In the genomic region with DNA sequence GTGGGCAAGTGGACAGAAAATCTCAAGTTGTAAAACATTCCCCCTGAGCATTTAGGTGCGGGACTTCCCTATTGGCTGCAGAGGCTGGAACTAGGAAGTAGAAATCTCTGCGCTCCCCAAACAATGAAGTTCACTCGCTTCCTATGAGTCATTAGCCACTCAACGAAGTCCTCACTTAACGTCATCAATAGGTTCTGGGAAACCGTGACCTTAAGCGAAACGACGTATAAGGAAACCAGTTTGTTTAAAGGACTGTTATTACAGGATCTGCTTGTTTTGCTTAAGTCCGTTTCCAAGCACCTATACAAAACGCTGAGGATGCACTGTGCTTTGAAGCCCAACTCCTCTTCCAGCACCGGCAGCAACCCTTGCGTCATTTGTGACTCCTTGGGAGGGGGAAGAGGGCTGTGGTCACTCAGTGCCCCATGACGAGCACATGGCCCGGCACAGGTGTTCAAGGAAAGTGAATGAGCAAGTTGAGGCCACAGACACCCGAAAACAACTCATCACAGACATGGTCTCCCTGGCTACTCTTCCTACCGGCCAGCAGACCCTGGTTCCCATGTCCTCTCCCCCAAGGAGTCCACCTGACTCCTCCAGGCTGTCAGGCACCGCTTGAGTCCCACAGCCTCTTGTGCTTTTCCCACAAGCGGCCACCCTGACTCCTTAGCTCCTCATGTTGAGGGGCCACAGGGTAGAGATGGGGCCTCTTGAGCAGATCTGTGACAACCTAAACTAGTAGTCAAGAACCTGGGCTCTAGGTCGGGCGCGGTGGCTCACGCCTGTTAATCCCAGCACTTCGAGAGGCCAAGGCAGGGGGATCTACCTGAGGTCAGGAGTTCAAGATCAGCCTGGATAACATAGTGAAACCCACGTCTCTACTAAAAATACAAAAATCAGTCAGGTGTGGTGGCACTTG, we compare ENCODE assay signal across 8 cellular contexts. TPM values are rescaled to one million over a fixed set of nuclear protein-coding genes. Genes with fewer than 3 reads are reported as not detected.
A peak's percentile ranks its signal among the peaks of the same experiment; 100 is the strongest.
DNase-seq lines count a peak whose midpoint lies in the region; TF ChIP-seq lines count a peak whose summit lies in the region.

No MANE protein-coding gene starts in this region.

- no peak for TF ChIP-seq CTCF in Peyer's patch (IDR thresholded peaks at IDR 0.05)

- no peak for TF ChIP-seq POLR2A in Peyer's patch (IDR thresholded peaks at IDR 0.05)

- H3K4me3 ChIP-seq in BLaER1 treated with 17β-estradiol and CSF1 and Interleukin-3, amounts not matched to agents 10 nM and 100 nM: no peak overlapping the region
- H3K4me3 ChIP-seq in Peyer's patch (peak overlapping the region in 1 of 4 donors; percentile 2), iPS-15b (ENCODE audit: low read depth, low read length) (no peak overlapping the region)

- H3K27ac ChIP-seq in BLaER1 treated with 17β-estradiol and CSF1 and Interleukin-3, amounts not matched to agents 10 nM and 100 nM: peak overlapping the region; percentile 17 to 90 (median 47); a peak in 19 of 22 replicates
- peak overlapping the region; percentile 64 to 83 (median 72) for H3K27ac ChIP-seq in Peyer's patch

- peak; percentile 99 for DNase-seq in H4 (ENCODE audit: low spot score)
- DNase-seq in Peyer's patch: peak in 2 of 3 donors; percentile 48 to 75
- peak; percentile 71 for DNase-seq in activated T-helper 1 cell treated with anti-CD3 and anti-CD28 coated beads, Interleukin-12 subunit alpha, Interleukin-12 subunit beta, Interleukin-2, Interleukin-4 antibody, amounts not matched to agents 30 ng/mL and 10 ng/mL and 1 ng/mL, durations not matched to agents 14 hours and 24 hours and 36 hours (ENCODE audit: low spot score)
- peak; percentile 39 for DNase-seq in stimulated activated CD4-positive, alpha-beta T cell treated with anti-CD3 and anti-CD28 coated beads, Interleukin-4, amount 100 ng/mL, for 1 hour
- no peak for DNase-seq in NCI-H446 (lab: John Stamatoyannopoulos, UW)
- no peak for DNase-seq in superior temporal gyrus (ENCODE audit: extremely low spot score)

- H3K4me3 Mint-ChIP-seq in activated T-helper 1 cell treated with anti-CD3 and anti-CD28 coated beads, Interleukin-12 subunit alpha, Interleukin-12 subunit beta, Interleukin-2, Interleukin-4 antibody, amounts not matched to agents 30 ng/mL and 10 ng/mL and 1 ng/mL, durations not matched to agents 14 hours and 24 hours and 36 hours: peak overlapping the region; percentile 53

- H4K20me1 ChIP-seq in BLaER1 treated with 17β-estradiol and CSF1 and Interleukin-3, amounts not matched to agents 10 nM and 100 nM: peaks cover 26 to 94% (median 71%) of the 10 kb centered on the region in 11 experiments; a peak in 21 of 22 replicates

- H3K27me3 ChIP-seq in BLaER1 treated with 17β-estradiol and CSF1 and Interleukin-3, amounts not matched to agents 10 nM and 100 nM: no peaks in the 10 kb centered on the region
- H3K27me3 ChIP-seq in Peyer's patch (no peaks in the 10 kb centered on the region), iPS-15b (ENCODE audit: control insufficient read depth, insufficient read depth, low read length) (no peaks in the 10 kb centered on the region)

- H3K36me3 ChIP-seq in BLaER1 treated with 17β-estradiol and CSF1 and Interleukin-3, amounts not matched to agents 10 nM and 100 nM: peaks cover 32 to 49% (median 41%) of the 10 kb centered on the region in 11 experiments
- peaks cover 0 to 27% (median 0%) of the 10 kb centered on the region in 3 donors for H3K36me3 ChIP-seq in Peyer's patch
- H3K36me3 ChIP-seq in iPS-15b (ENCODE audit: control insufficient read depth, insufficient read depth, low read length): peaks cover 23% of the 10 kb centered on the region

- peak overlapping the region; percentile 96 for H3K27ac Mint-ChIP-seq in activated T-helper 1 cell treated with anti-CD3 and anti-CD28 coated beads, Interleukin-12 subunit alpha, Interleukin-12 subunit beta, Interleukin-2, Interleukin-4 antibody, amounts not matched to agents 30 ng/mL and 10 ng/mL and 1 ng/mL, durations not matched to agents 14 hours and 24 hours and 36 hours

- peak overlapping the region in 9 of 11 experiments; percentile 4 to 79 (median 46); a peak in 15 of 22 replicates for H3K9ac ChIP-seq in BLaER1 treated with 17β-estradiol and CSF1 and Interleukin-3, amounts not matched to agents 10 nM and 100 nM
- H3K9ac ChIP-seq in iPS-15b (ENCODE audit: low read depth, low read length): peak overlapping the region; percentile 39

- no peaks in the 10 kb centered on the region for H3K9me3 Mint-ChIP-seq in activated T-helper 1 cell treated with anti-CD3 and anti-CD28 coated beads, Interleukin-12 subunit alpha, Interleukin-12 subunit beta, Interleukin-2, Interleukin-4 antibody, amounts not matched to agents 30 ng/mL and 10 ng/mL and 1 ng/mL, durations not matched to agents 14 hours and 24 hours and 36 hours

- peaks cover 32% of the 10 kb centered on the region for H3K4me1 Mint-ChIP-seq in activated T-helper 1 cell treated with anti-CD3 and anti-CD28 coated beads, Interleukin-12 subunit alpha, Interleukin-12 subunit beta, Interleukin-2, Interleukin-4 antibody, amounts not matched to agents 30 ng/mL and 10 ng/mL and 1 ng/mL, durations not matched to agents 14 hours and 24 hours and 36 hours (ENCODE audit: low read depth)

- H3K27me3 Mint-ChIP-seq in activated T-helper 1 cell treated with anti-CD3 and anti-CD28 coated beads, Interleukin-12 subunit alpha, Interleukin-12 subunit beta, Interleukin-2, Interleukin-4 antibody, amounts not matched to agents 30 ng/mL and 10 ng/mL and 1 ng/mL, durations not matched to agents 14 hours and 24 hours and 36 hours (ENCODE audit: insufficient read depth): no peaks in the 10 kb centered on the region

- peaks cover 38% of the 10 kb centered on the region for H3K36me3 Mint-ChIP-seq in activated T-helper 1 cell treated with anti-CD3 and anti-CD28 coated beads, Interleukin-12 subunit alpha, Interleukin-12 subunit beta, Interleukin-2, Interleukin-4 antibody, amounts not matched to agents 30 ng/mL and 10 ng/mL and 1 ng/mL, durations not matched to agents 14 hours and 24 hours and 36 hours (ENCODE audit: low read depth)

- H3K9me3 ChIP-seq in BLaER1 treated with 17β-estradiol and CSF1 and Interleukin-3, amounts not matched to agents 10 nM and 100 nM (replicated peaks in 1 of 11): no peaks in the 10 kb centered on the region
- no peaks in the 10 kb centered on the region for H3K9me3 ChIP-seq in Peyer's patch
- H3K9me3 ChIP-seq in iPS-15b (ENCODE audit: control insufficient read depth, insufficient read depth, low read length): no peaks in the 10 kb centered on the region

- peak overlapping the region in 10 of 11 experiments; percentile 7 to 96 (median 60); a peak in 17 of 22 replicates for H3K4me2 ChIP-seq in BLaER1 treated with 17β-estradiol and CSF1 and Interleukin-3, amounts not matched to agents 10 nM and 100 nM

- H3K4me1 ChIP-seq in BLaER1 treated with 17β-estradiol and CSF1 and Interleukin-3, amounts not matched to agents 10 nM and 100 nM: peaks cover 26 to 64% (median 52%) of the 10 kb centered on the region in 10 experiments
- H3K4me1 ChIP-seq in Peyer's patch: peaks cover 0 to 37% (median 19%) of the 10 kb centered on the region in 4 donors
- H3K4me1 ChIP-seq in iPS-15b (ENCODE audit: control insufficient read depth, insufficient read depth, low read length): peaks cover 21% of the 10 kb centered on the region

- intact Hi-C loops in activated T-helper 1 cell treated with anti-CD3 and anti-CD28 coated beads, Interleukin-12 subunit alpha, Interleukin-12 subunit beta, Interleukin-2, Interleukin-4 antibody, amounts not matched to agents 30 ng/mL and 10 ng/mL and 1 ng/mL, durations not matched to agents 14 hours and 24 hours and 36 hours (cut with micrococcal nuclease): loop anchor here (1.0 to 10.0 kb wide), 5 partner anchors 14 to 854 kb away; partner anchors contain the start of genes AKT2, MED29, PAF1 and PLEKHG2

RNA-seq across cellular contexts. Expression of gene RPS16, which starts 4.8 kb away (rescaled TPM):
- total RNA-seq in H4 (2014; rRNA removed; shearing (Covaris generic)): 8.0 and 83.0 TPM in 2 replicates
- 1,000 to 10,000 TPM in 1 of 4 donors, 100 to 1,000 TPM in 3; 443 to 1,406 (median 686) TPM for total RNA-seq in Peyer's patch
- total RNA-seq in activated T-helper 1 cell treated with anti-CD3 and anti-CD28 coated beads, Interleukin-12 subunit alpha, Interleukin-12 subunit beta, Interleukin-2, Interleukin-4 antibody, amounts not matched to agents 30 ng/mL and 10 ng/mL and 1 ng/mL, durations not matched to agents 14 hours and 24 hours and 36 hours: 2,440 and 2,532 TPM in 2 replicates

RNA-seq across cellular contexts. Expression of gene SUPT5H, which starts 14.4 kb away (rescaled TPM):
- total RNA-seq in H4 (2014; rRNA removed; shearing (Covaris generic)): 70.1 and 75.0 TPM in 2 replicates
- total RNA-seq in Peyer's patch: 100 to 1,000 TPM in 3 of 4 donors, 10 to 100 TPM in 1; 98.4 to 173 (median 160) TPM
- 200 and 203 TPM in 2 replicates for total RNA-seq in activated T-helper 1 cell treated with anti-CD3 and anti-CD28 coated beads, Interleukin-12 subunit alpha, Interleukin-12 subunit beta, Interleukin-2, Interleukin-4 antibody, amounts not matched to agents 30 ng/mL and 10 ng/mL and 1 ng/mL, durations not matched to agents 14 hours and 24 hours and 36 hours

RNA-seq across cellular contexts. Expression of gene PLEKHG2, which starts 18.5 kb away (rescaled TPM):
- 5.3 and 7.1 TPM in 2 replicates for total RNA-seq in H4 (2014; rRNA removed; shearing (Covaris generic))
- 10 to 100 TPM in 3 of 4 donors, 1 to 10 TPM in 1; 7.7 to 42.1 (median 16.1) TPM for total RNA-seq in Peyer's patch
- 43.9 and 47.3 TPM in 2 replicates for total RNA-seq in activated T-helper 1 cell treated with anti-CD3 and anti-CD28 coated beads, Interleukin-12 subunit alpha, Interleukin-12 subunit beta, Interleukin-2, Interleukin-4 antibody, amounts not matched to agents 30 ng/mL and 10 ng/mL and 1 ng/mL, durations not matched to agents 14 hours and 24 hours and 36 hours

RNA-seq across cellular contexts. Expression of gene ZFP36, which starts 24.3 kb away (rescaled TPM):
- 4.0 and 5.7 TPM in 2 replicates for total RNA-seq in H4 (2014; rRNA removed; shearing (Covaris generic))
- 100 to 1,000 TPM; 183 to 682 (median 309) TPM for total RNA-seq in Peyer's patch
- 31.2 and 32.0 TPM in 2 replicates for total RNA-seq in activated T-helper 1 cell treated with anti-CD3 and anti-CD28 coated beads, Interleukin-12 subunit alpha, Interleukin-12 subunit beta, Interleukin-2, Interleukin-4 antibody, amounts not matched to agents 30 ng/mL and 10 ng/mL and 1 ng/mL, durations not matched to agents 14 hours and 24 hours and 36 hours

RNA-seq across cellular contexts. Expression of gene MED29, which starts 39.8 kb away (rescaled TPM):
- total RNA-seq in H4 (2014; rRNA removed; shearing (Covaris generic)): 26.7 and 58.5 TPM in 2 replicates
- 10 to 100 TPM; 25.4 to 52.8 (median 41.0) TPM for total RNA-seq in Peyer's patch
- 37.5 and 45.8 TPM in 2 replicates for total RNA-seq in activated T-helper 1 cell treated with anti-CD3 and anti-CD28 coated beads, Interleukin-12 subunit alpha, Interleukin-12 subunit beta, Interleukin-2, Interleukin-4 antibody, amounts not matched to agents 30 ng/mL and 10 ng/mL and 1 ng/mL, durations not matched to agents 14 hours and 24 hours and 36 hours

Comparison
In these comparisons a context has a peak if more than half of its experiments do, and no peak if none do; other contexts are left out.
1. DNase-seq: peak in H4 (single experiment), Peyer's patch (2 of 3), activated T-helper 1 cell treated with anti-CD3 and anti-CD28 coated beads, Interleukin-12 subunit alpha, Interleukin-12 subunit beta, Interleukin-2, Interleukin-4 antibody, amounts not matched to agents 30 ng/mL and 10 ng/mL and 1 ng/mL, durations not matched to agents 14 hours and 24 hours and 36 hours (single experiment) and stimulated activated CD4-positive, alpha-beta T cell treated with anti-CD3 and anti-CD28 coated beads, Interleukin-4, amount 100 ng/mL, for 1 hour (single experiment); none in NCI-H446 (0 of 2) and superior temporal gyrus (single experiment).